Comparison of ENCODE assay signal across 34 cellular contexts in genomic region chr3:176570992-176571391, GRCh38.
DNase-seq lines count a peak whose midpoint lies in the region; ATAC-seq and TF ChIP-seq lines count a peak whose summit lies in the region.
"Had no signal": no experiment of that assay in that cellular context is flagged by ENCODE, and none has a peak within 500 bp of the region (broad histone marks: within the 10 kb centered on the region; RNA-seq: fewer than 3 reads in every experiment).

No MANE protein-coding gene starts in this region.

- no peaks in the 10 kb centered on the region for H3K79me2 ChIP-seq in SK-N-SH (ENCODE audit: insufficient read depth)

- H3K27ac Mint-ChIP-seq in mesothelial cell of epicardium = no peak overlapping the region
- H3K27ac Mint-ChIP-seq: B cell; CD14-positive monocyte; CD4-positive, alpha-beta memory T cell; CD4-positive, alpha-beta T cell; CD4-positive, CD25-positive, alpha-beta regulatory T cell; CD8-positive, alpha-beta memory T cell; CD8-positive, alpha-beta T cell had no signal

- no peak for TF ChIP-seq RAD21 in SK-N-SH (IDR thresholded peaks at IDR 0.05; ENCODE audit: low read length)

- CTCF ChIA-PET in SK-N-SH (lab: Yijun Ruan, JAX) = no interaction called here

- H3K9me3 ChIP-seq in BE2C (no peaks in the 10 kb centered on the region), SK-N-SH (no peaks in the 10 kb centered on the region)
- H3K9me3 ChIP-seq: A549; BLaER1; BLaER1 treated with 17β-estradiol and CSF1 and Interleukin-3, amounts not matched to agents 10 nM and 100 nM; Caco-2 had no signal

- peaks cover 4% of the 10 kb centered on the region for H3K9me3 Mint-ChIP-seq in mesothelial cell of epicardium
- H3K9me3 Mint-ChIP-seq: CD8-positive, alpha-beta T cell had no signal

- no peaks in the 10 kb centered on the region for H3K27me3 Mint-ChIP-seq in mesothelial cell of epicardium (ENCODE audit: low read depth)
- H3K27me3 Mint-ChIP-seq: B cell; CD4-positive, alpha-beta T cell; CD4-positive, CD25-positive, alpha-beta regulatory T cell; CD8-positive, alpha-beta memory T cell had no signal

- POLR2A ChIA-PET in SK-N-SH (lab: Yijun Ruan, JAX) = no interaction called here

- DNase-seq in BE2C = peak; percentile 18
- DNase-seq in SK-N-DZ (ENCODE audit: low spot score) = peak; percentile 83
- peak; percentile 41 for DNase-seq in SK-N-SH
- DNase-seq in mesothelial cell of epicardium (ENCODE audit: low spot score in 2 of 2, unreplicated experiment in 2 of 2) = no peak
- DNase-seq in activated gamma-delta T cell (lab: John Stamatoyannopoulos, UW) = no peak
- DNase-seq in NCI-H1694 (lab: John Stamatoyannopoulos, UW) = no peak
- DNase-seq: 8988T; ACHN; AML-193; C1 segment of cervical spinal cord; Caco-2; Calu3; CD4-positive, alpha-beta memory T cell; CD4-positive, alpha-beta T cell; CD4-positive, CD25-positive, alpha-beta regulatory T cell; CD8-positive, alpha-beta memory T cell; CD8-positive, alpha-beta T cell; COR-L47; DMS 273 treated with DMSO at 0.1 percent for 48 hours; DMS153; DMS53; DMS79; DMS79 treated with DMSO at 0.1 percent for 48 hours; DND-41; EL had no signal

- ATAC-seq in SK-N-SH treated with all-trans-retinoic acid at 6 μM for 48 hours = no peak
- no peak for ATAC-seq in GM21390 (IDR thresholded peaks at IDR 0.05; ENCODE audit: unreplicated experiment)
- ATAC-seq: A549; CD8-positive, alpha-beta T cell had no signal

- H3K27ac ChIP-seq in SK-N-SH (ENCODE audit: low read depth in 2 of 2, low read length in 1 of 2) = peak overlapping the region in 1 of 2 experiments; percentile 66; a peak in 1 of 4 replicates
- H3K27ac ChIP-seq: 22Rv1; A549; BLaER1; BLaER1 treated with 17β-estradiol and CSF1 and Interleukin-3, amounts not matched to agents 10 nM and 100 nM; C4-2B had no signal

- WGBS in SK-N-SH (ENCODE audit: low lambda C conversion rate) = 25% methylated on average over 5 of the region's 5 CpGs

- H3K36me3 ChIP-seq in BE2C (no peaks in the 10 kb centered on the region), SK-N-SH (replicated peaks in 1 of 2; ENCODE audit: control insufficient read depth in 1 of 2, insufficient read depth in 2 of 2, low read length in 1 of 2) (no peaks in the 10 kb centered on the region)
- H3K36me3 ChIP-seq: BLaER1; BLaER1 treated with 17β-estradiol and CSF1 and Interleukin-3, amounts not matched to agents 10 nM and 100 nM had no signal

- no peaks in the 10 kb centered on the region for H3K36me3 Mint-ChIP-seq in mesothelial cell of epicardium
- H3K36me3 Mint-ChIP-seq: CD14-positive monocyte; CD4-positive, alpha-beta memory T cell; CD4-positive, CD25-positive, alpha-beta regulatory T cell; CD8-positive, alpha-beta memory T cell; CD8-positive, alpha-beta T cell had no signal

- no peak overlapping the region for H3K4me2 ChIP-seq in SK-N-SH
- H3K4me2 ChIP-seq: A549; BLaER1; BLaER1 treated with 17β-estradiol and CSF1 and Interleukin-3, amounts not matched to agents 10 nM and 100 nM had no signal

- H3K4me1 ChIP-seq in BE2C = peaks cover 21% of the 10 kb centered on the region
- no peaks in the 10 kb centered on the region for H3K4me1 ChIP-seq in SK-N-SH (ENCODE audit: control insufficient read depth in 1 of 2, insufficient read depth in 2 of 2, low read depth in 1 of 2, low read length in 1 of 2)
- H3K4me1 ChIP-seq: A549; BLaER1; BLaER1 treated with 17β-estradiol and CSF1 and Interleukin-3, amounts not matched to agents 10 nM and 100 nM; Caco-2 had no signal

- TF ChIP-seq EP300 in SK-N-SH (IDR thresholded peaks at IDR 0.05; ENCODE audit: borderline replicate concordance in 1 of 2, low read depth in 1 of 2, low read length in 1 of 2) = peak in 1 of 2 experiments; percentile 60; a peak in 2 of 4 replicates

- H3F3A ChIP-seq in SK-N-SH (replicated peaks; ENCODE audit: insufficient read depth) = no peaks in the 10 kb centered on the region

- peaks cover 14% of the 10 kb centered on the region for H3K4me1 Mint-ChIP-seq in mesothelial cell of epicardium
- H3K4me1 Mint-ChIP-seq: B cell; CD14-positive monocyte; CD4-positive, alpha-beta memory T cell; CD4-positive, CD25-positive, alpha-beta regulatory T cell; CD8-positive, alpha-beta memory T cell had no signal

- H2AFZ ChIP-seq in SK-N-SH (ENCODE audit: low read depth) = no peak overlapping the region

- no peak overlapping the region for H3K9ac ChIP-seq in SK-N-SH
- H3K9ac ChIP-seq: BLaER1; BLaER1 treated with 17β-estradiol and CSF1 and Interleukin-3, amounts not matched to agents 10 nM and 100 nM had no signal

- no peaks in the 10 kb centered on the region for H3K9me2 ChIP-seq in SK-N-SH

- TF ChIP-seq CTCF in BE2C (IDR thresholded peaks at IDR 0.05; ENCODE audit: low read depth, low read length) (no peak), SK-N-SH (IDR thresholded peaks at IDR 0.05) (no peak), mesothelial cell of epicardium (IDR thresholded peaks at IDR 0.05; ENCODE audit: unreplicated experiment) (no peak)

- H3K4me3 Mint-ChIP-seq in mesothelial cell of epicardium = no peak overlapping the region
- H3K4me3 Mint-ChIP-seq: B cell; CD14-positive monocyte; CD4-positive, alpha-beta memory T cell; CD4-positive, alpha-beta T cell; CD4-positive, CD25-positive, alpha-beta regulatory T cell; CD8-positive, alpha-beta memory T cell; CD8-positive, alpha-beta T cell had no signal

- H3K27me3 ChIP-seq in BE2C (no peaks in the 10 kb centered on the region), SK-N-SH (ENCODE audit: insufficient read depth) (no peaks in the 10 kb centered on the region)
- H3K27me3 ChIP-seq: BLaER1; BLaER1 treated with 17β-estradiol and CSF1 and Interleukin-3, amounts not matched to agents 10 nM and 100 nM had no signal

- H4K20me1 ChIP-seq in SK-N-SH (ENCODE audit: insufficient read depth) = no peaks in the 10 kb centered on the region
- H4K20me1 ChIP-seq: BLaER1; BLaER1 treated with 17β-estradiol and CSF1 and Interleukin-3, amounts not matched to agents 10 nM and 100 nM had no signal

- no peak overlapping the region for H3K4me3 ChIP-seq in BE2C (ENCODE audit: low read depth, low read length)
- H3K4me3 ChIP-seq in SK-N-SH (ENCODE audit: low read depth in 2 of 2, low read length in 1 of 2) = no peak overlapping the region
- H3K4me3 ChIP-seq: A549; BLaER1; BLaER1 treated with 17β-estradiol and CSF1 and Interleukin-3, amounts not matched to agents 10 nM and 100 nM had no signal

TF ChIP-seq in SK-N-SH, 30 proteins besides CTCF, POLR2A, EP300 and RAD21 (continues in another document):
- TF ChIP-seq GATA2 (CRISPR knock-in tag; IDR thresholded peaks at IDR 0.05) (peak; percentile 89), TAF1 (IDR thresholded peaks at IDR 0.05; ENCODE audit: borderline replicate concordance, low read depth, low read length) (no peak), RCOR1 (IDR thresholded peaks at IDR 0.05; ENCODE audit: low read length) (peak; percentile 69), NFIC (IDR thresholded peaks at IDR 0.05; ENCODE audit: borderline replicate concordance) (no peak), TCF12 (IDR thresholded peaks at IDR 0.05) (0 out of 2 replicates have a peak, but pooled peaks have one; percentile 5)

TF ChIP-seq in SK-N-SH treated with all-trans-retinoic acid at 6 μM for 48 hours, 23 proteins besides CTCF, POLR2A, EP300 and RAD21:
- no peak for TF ChIP-seq TCF4 (CRISPR knock-in tag; IDR thresholded peaks at IDR 0.05; ENCODE audit: borderline replicate concordance)
- TF ChIP-seq PPARA (CRISPR knock-in tag; IDR thresholded peaks at IDR 0.05; ENCODE audit: borderline replicate concordance) = no peak
- TF ChIP-seq ZFP3 (CRISPR knock-in tag; IDR thresholded peaks at IDR 0.05) = no peak
- no peak for TF ChIP-seq PATZ1 (CRISPR knock-in tag; IDR thresholded peaks at IDR 0.05; ENCODE audit: borderline replicate concordance)
- no peak for TF ChIP-seq SNAI2 (CRISPR knock-in tag; IDR thresholded peaks at IDR 0.05)
- TF ChIP-seq ZC3H10 (CRISPR knock-in tag; IDR thresholded peaks at IDR 0.05) = no peak
- peak; percentile 66; the same call in 1 of the 2 replicates for TF ChIP-seq TSHZ2 (CRISPR knock-in tag; IDR thresholded peaks at IDR 0.05)

Comparison
In these comparisons a context has a peak if more than half of its experiments do, and no peak if none do; other contexts are left out.
1. DNase-seq: peak in BE2C (single experiment), SK-N-DZ (single experiment) and SK-N-SH (single experiment); none in mesothelial cell of epicardium (0 of 2), activated gamma-delta T cell (single experiment) and NCI-H1694 (single experiment).